In the genomic region with DNA sequence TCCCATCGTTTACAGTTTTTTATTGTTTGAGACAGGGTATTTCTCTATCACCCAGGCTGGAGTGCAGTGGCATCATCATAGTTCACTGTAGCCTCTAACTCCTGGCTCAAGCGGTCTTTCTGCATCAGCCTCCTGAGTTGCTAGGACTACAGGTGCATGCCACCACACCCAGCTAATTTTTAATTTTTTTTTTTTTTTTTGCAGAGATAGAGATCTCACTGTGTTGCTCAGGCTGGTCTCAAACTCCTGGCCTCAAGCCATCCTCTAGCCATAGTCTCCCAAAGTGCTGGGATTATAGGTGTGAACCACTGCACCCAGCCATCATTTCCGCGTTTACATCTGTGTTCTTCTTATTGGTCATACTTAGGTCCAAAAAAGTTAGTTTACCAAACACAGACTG, we compare ENCODE assay signal across 22 cellular contexts. TPM values are rescaled to one million over a fixed set of nuclear protein-coding genes. Genes with fewer than 3 reads are reported as not detected.
DNase-seq lines count a peak whose midpoint lies in the region; ATAC-seq and TF ChIP-seq lines count a peak whose summit lies in the region.
"Had no signal": no experiment of that assay in that cellular context is flagged by ENCODE, and none has a peak within 500 bp of the region (broad histone marks: within the 10 kb centered on the region; RNA-seq: fewer than 3 reads in every experiment).

No MANE protein-coding gene starts in this region.

- peaks cover 4% of the 10 kb centered on the region for H3K4me1 Mint-ChIP-seq in activated CD4-positive, alpha-beta memory T cell treated with anti-CD3 and anti-CD28 coated beads, Interleukin-2, amount 10 ng/mL, durations not matched to agents 7 days and 5 days
- H3K4me1 Mint-ChIP-seq: CD4-positive, alpha-beta memory T cell had no signal

- POLR2A ChIA-PET in activated CD4-positive, alpha-beta memory T cell treated with anti-CD3 and anti-CD28 coated beads, Interleukin-2, amount 10 ng/mL, durations not matched to agents 7 days and 5 days (lab: Charles Lee) = no interaction called here

- H3K4me3 ChIP-seq in GM06990 (replicated peaks; ENCODE audit: low read depth, low read length) (peak overlapping the region; percentile 52), GM12875 (ENCODE audit: low read depth, low read length) (peak overlapping the region; percentile 2), OCI-LY3 (ENCODE audit: low read length) (peak overlapping the region; percentile 55; the same call in 1 of the 2 replicates)
- H3K4me3 ChIP-seq: A549 had no signal

- peaks cover 66% of the 10 kb centered on the region for H3K4me1 ChIP-seq in OCI-LY3 (ENCODE audit: low read length)
- H3K4me1 ChIP-seq: BE2C had no signal

- H3K4me3 Mint-ChIP-seq in activated CD4-positive, alpha-beta memory T cell treated with anti-CD3 and anti-CD28 coated beads, Interleukin-2, amount 10 ng/mL, durations not matched to agents 7 days and 5 days = no peak overlapping the region
- H3K4me3 Mint-ChIP-seq: CD4-positive, alpha-beta memory T cell had no signal

- no peaks in the 10 kb centered on the region for H3K36me3 ChIP-seq in GM06990 (ENCODE audit: control insufficient read depth, insufficient read depth, low read length)
- peaks cover 3% of the 10 kb centered on the region for H3K36me3 ChIP-seq in OCI-LY3 (replicated peaks; ENCODE audit: low read depth, low read length)
- H3K36me3 ChIP-seq: BE2C had no signal

- H4K20me1 ChIP-seq in OCI-LY3 (ENCODE audit: insufficient read depth, low read length) = no peaks in the 10 kb centered on the region
- H4K20me1 ChIP-seq: BLaER1 treated with 17β-estradiol and CSF1 and Interleukin-3, amounts not matched to agents 10 nM and 100 nM had no signal

- H3K27me3 Mint-ChIP-seq in activated CD4-positive, alpha-beta memory T cell treated with anti-CD3 and anti-CD28 coated beads, Interleukin-2, amount 10 ng/mL, durations not matched to agents 7 days and 5 days = no peaks in the 10 kb centered on the region
- H3K27me3 Mint-ChIP-seq: CD4-positive, alpha-beta memory T cell had no signal

- DNase-seq in GM06990 (ENCODE audit: extremely low read depth, insufficient read length) (no peak), islet precursor cell (no peak), NCI-H1092 treated with DMSO at 0.1 percent for 48 hours (lab: John Stamatoyannopoulos, UW) (no peak)
- DNase-seq in activated CD4-positive, alpha-beta memory T cell treated with anti-CD3 and anti-CD28 coated beads, Interleukin-2, amount 10 ng/mL, durations not matched to agents 7 days and 5 days = no peak
- DNase-seq: 8988T; ACHN; AML-193; BE2C; Calu3; CD4-positive, alpha-beta memory T cell; COR-L47; DMS53; DMS79 treated with DMSO at 0.1 percent for 48 hours; GF-D8; GOT3; H7; HCEC 1CT had no signal

- peak overlapping the region; percentile 46; the same call in 1 of the 2 replicates for H3K9ac ChIP-seq in OCI-LY3 (ENCODE audit: low read length)

- peaks cover 7% of the 10 kb centered on the region for H3K36me3 Mint-ChIP-seq in activated CD4-positive, alpha-beta memory T cell treated with anti-CD3 and anti-CD28 coated beads, Interleukin-2, amount 10 ng/mL, durations not matched to agents 7 days and 5 days (ENCODE audit: low read depth)

- peak overlapping the region; percentile 64 for H3K4me2 ChIP-seq in OCI-LY3 (ENCODE audit: low read length)
- H3K4me2 ChIP-seq: A549 had no signal

- peak overlapping the region; percentile 80 for H3K27ac ChIP-seq in OCI-LY3 (ENCODE audit: low read length)
- H3K27ac ChIP-seq: A549 had no signal

- H2AFZ ChIP-seq in OCI-LY3 (ENCODE audit: low read depth, low read length) = no peak overlapping the region

- CTCF ChIA-PET in activated CD4-positive, alpha-beta memory T cell treated with anti-CD3 and anti-CD28 coated beads, Interleukin-2, amount 10 ng/mL, durations not matched to agents 7 days and 5 days (lab: Charles Lee) = no interaction called here

- H3K27ac Mint-ChIP-seq in activated CD4-positive, alpha-beta memory T cell treated with anti-CD3 and anti-CD28 coated beads, Interleukin-2, amount 10 ng/mL, durations not matched to agents 7 days and 5 days = no peak overlapping the region
- H3K27ac Mint-ChIP-seq: CD4-positive, alpha-beta memory T cell had no signal

- no peaks in the 10 kb centered on the region for H3K9me3 ChIP-seq in OCI-LY3 (ENCODE audit: insufficient read depth, low read length)
- H3K9me3 ChIP-seq: A549; BE2C; BLaER1 treated with 17β-estradiol and CSF1 and Interleukin-3, amounts not matched to agents 10 nM and 100 nM had no signal

- no peaks in the 10 kb centered on the region for H3K9me3 Mint-ChIP-seq in activated CD4-positive, alpha-beta memory T cell treated with anti-CD3 and anti-CD28 coated beads, Interleukin-2, amount 10 ng/mL, durations not matched to agents 7 days and 5 days
- H3K9me3 Mint-ChIP-seq: CD4-positive, alpha-beta memory T cell had no signal

- H3K27me3 ChIP-seq in GM06990 (replicated peaks; ENCODE audit: control insufficient read depth, insufficient read depth, low read length) (no peaks in the 10 kb centered on the region), OCI-LY3 (ENCODE audit: low read depth, low read length) (no peaks in the 10 kb centered on the region)
- H3K27me3 ChIP-seq: BE2C; BLaER1 treated with 17β-estradiol and CSF1 and Interleukin-3, amounts not matched to agents 10 nM and 100 nM had no signal

- TF ChIP-seq CTCF in GM06990 (IDR thresholded peaks at IDR 0.05; ENCODE audit: insufficient read depth, low read length, poor library complexity, severe bottlenecking) (no peak), GM12875 (IDR thresholded peaks at IDR 0.05; ENCODE audit: borderline replicate concordance, insufficient read depth, low read depth, low read length) (no peak), OCI-LY3 (IDR thresholded peaks at IDR 0.05; ENCODE audit: low read depth, low read length) (no peak)

- H3K79me2 ChIP-seq in OCI-LY3 (ENCODE audit: low read length) = peaks cover 9% of the 10 kb centered on the region

- no peak for ATAC-seq in GM18868 (IDR thresholded peaks at IDR 0.05; ENCODE audit: unreplicated experiment)
- ATAC-seq: A549 had no signal

RNA-seq across cellular contexts. Expression of gene FSD1L, which starts 53.6 kb away (rescaled TPM):
- 1 to 10 TPM; 7.8 to 8.5 TPM for total RNA-seq in activated CD4-positive, alpha-beta memory T cell treated with anti-CD3 and anti-CD28 coated beads, Interleukin-2, amount 10 ng/mL, durations not matched to agents 7 days and 5 days

RNA-seq across cellular contexts. Expression of gene FKTN, which starts 56.5 kb away (rescaled TPM):
- 10 to 100 TPM; 11.0 to 11.1 TPM for total RNA-seq in activated CD4-positive, alpha-beta memory T cell treated with anti-CD3 and anti-CD28 coated beads, Interleukin-2, amount 10 ng/mL, durations not matched to agents 7 days and 5 days

Comparison
In these comparisons a context has a peak if more than half of its experiments do, and no peak if none do; other contexts are left out.
1. H3K4me3 ChIP-seq: peak in every context shown above with its lines; median percentile 55 in OCI-LY3; 52 in GM06990; 2 in GM12875.